Comparison of ENCODE assay signal across 16 cellular contexts in the genomic region with DNA sequence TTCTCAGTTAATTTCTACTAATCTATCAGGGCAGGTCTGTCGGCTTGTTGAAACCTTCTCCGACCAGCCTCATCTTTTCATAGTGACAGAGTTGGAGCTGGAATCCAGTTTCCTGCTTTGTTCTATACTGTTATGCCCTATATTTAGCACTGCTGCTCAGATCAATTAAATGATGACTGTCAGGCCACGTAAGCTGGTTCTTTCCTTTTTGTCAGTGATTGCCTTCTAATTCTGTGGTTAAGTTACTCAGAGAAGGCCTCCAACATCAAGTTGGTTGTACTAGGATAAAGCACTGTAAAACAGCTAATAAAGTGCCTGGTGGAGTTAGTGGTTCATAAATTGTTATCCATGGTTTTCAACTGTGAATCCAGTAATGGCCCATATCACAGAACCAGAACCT.
"Had no signal": no experiment of that assay in that cellular context is flagged by ENCODE, and none has a peak within 500 bp of the region (broad histone marks: within the 10 kb centered on the region; RNA-seq: fewer than 3 reads in every experiment).

No MANE protein-coding gene starts in this region.

- H2AFZ ChIP-seq: hepatocyte, neural progenitor cell had no signal

- H3K36me3 ChIP-seq: neural progenitor cell, ovary, sigmoid colon, thoracic aorta had no signal

- H3K27me3 ChIP-seq: dorsolateral prefrontal cortex, hepatocyte, neural progenitor cell, ovary, sigmoid colon, stomach had no signal

- H3K4me2 ChIP-seq: hepatocyte, neural progenitor cell had no signal

- H3K9me3 ChIP-seq: ovary, sigmoid colon, thoracic aorta had no signal

- H3K4me3 ChIP-seq: dorsolateral prefrontal cortex, hepatocyte, lung, neural progenitor cell, ovary, sigmoid colon, stomach, thoracic aorta had no signal

- DNase-seq: activated CD4-positive, alpha-beta T cell treated with anti-CD3 and anti-CD28 coated beads, Interleukin-2, amount 10 ng/mL, durations not matched to agents 7 days and 5 days; activated CD4-positive, CD25-positive, alpha-beta regulatory T cell; activated naive CD8-positive, alpha-beta T cell treated with anti-CD3 and anti-CD28 coated beads for 36 hours; dorsolateral prefrontal cortex; endodermal cell; islet precursor cell; midbrain; ovary; sigmoid colon; stimulated activated CD4-positive, alpha-beta T cell treated with anti-CD3 and anti-CD28 coated beads, Interleukin-12 subunit alpha, Interleukin-12 subunit beta, amount 100 ng/mL, for 4 hours; stimulated activated CD4-positive, alpha-beta T cell treated with anti-CD3 and anti-CD28 coated beads, Interleukin-2, amount 100 ng/mL, for 24 hours; stomach had no signal

- H3K9ac ChIP-seq: neural progenitor cell had no signal

- H3K27ac ChIP-seq: dorsolateral prefrontal cortex, hepatocyte, neural progenitor cell, ovary, stomach, thoracic aorta had no signal
